In the genomic region with DNA sequence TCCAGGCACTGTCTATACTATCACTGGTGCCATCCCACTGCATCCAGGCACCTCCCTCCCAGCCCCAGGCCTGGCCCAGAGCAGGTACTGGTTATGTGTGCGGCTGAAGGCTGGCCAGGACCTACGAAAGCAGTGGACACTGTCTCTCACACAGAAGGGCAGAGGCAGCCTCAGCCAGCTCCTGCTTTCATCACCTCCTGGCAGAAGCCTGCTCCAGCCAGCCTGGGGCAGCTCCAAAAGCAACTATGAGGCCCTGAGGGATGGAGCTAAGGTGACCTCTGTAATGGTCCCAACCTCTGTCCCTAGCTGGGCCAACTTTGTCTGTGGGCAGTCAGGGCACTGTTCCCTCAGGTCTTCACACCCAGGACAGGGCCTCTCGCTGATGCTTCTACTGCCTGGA, we compare ENCODE assay signal across 19 cellular contexts. TPM values are rescaled to one million over a fixed set of nuclear protein-coding genes. Genes with fewer than 3 reads are reported as not detected.
DNase-seq lines count a peak whose midpoint lies in the region; ATAC-seq, FAIRE-seq and TF ChIP-seq lines count a peak whose summit lies in the region.
"Had no signal": no experiment of that assay in that cellular context is flagged by ENCODE, and none has a peak within 500 bp of the region (broad histone marks: within the 10 kb centered on the region; RNA-seq: fewer than 3 reads in every experiment).

No MANE protein-coding gene starts in this region.

- H4K20me1 ChIP-seq in GM12878 (ENCODE audit: control insufficient read depth, insufficient read depth) = no peaks in the 10 kb centered on the region

- in situ Hi-C loops in GM12878 (cut with MboI) = no loop called here

- H3K27ac ChIP-seq in GM12878 (ENCODE audit: control insufficient read depth, insufficient read depth) (no peak overlapping the region), left ventricle myocardium inferior (replicated peaks) (peak overlapping the region; percentile 74), thyroid gland (peak overlapping the region; percentile 53 to 63 (median 58))
- H3K27ac ChIP-seq: parathyroid adenoma had no signal

- no peak for TF ChIP-seq RAD21 in GM12878 (IDR thresholded peaks at IDR 0.05; ENCODE audit: insufficient read depth, low read depth, low read length)

- H2AFZ ChIP-seq in GM12878 (ENCODE audit: control insufficient read depth, low read depth, low read length) = no peak overlapping the region
- H2AFZ ChIP-seq: parathyroid adenoma had no signal

- TF ChIP-seq POLR2A in GM12878 (IDR thresholded peaks at IDR 0.05; ENCODE audit: low read depth, low read length) (0 out of 2 replicates have a peak, but pooled peaks have one; percentile 26), thyroid gland (IDR thresholded peaks at IDR 0.05) (no peak)

- H3K4me2 ChIP-seq in GM12878 (ENCODE audit: control insufficient read depth, insufficient read depth) = no peak overlapping the region
- H3K4me2 ChIP-seq: smooth muscle cell had no signal

- H3K27me3 ChIP-seq in GM12878 (replicated peaks in 1 of 2; ENCODE audit: control insufficient read depth in 2 of 2, insufficient read depth in 2 of 2, low read length in 1 of 2) (no peaks in the 10 kb centered on the region), left ventricle myocardium inferior (ENCODE audit: low read depth) (no peaks in the 10 kb centered on the region), thyroid gland (no peaks in the 10 kb centered on the region)

- peaks cover 0 to 2% (median 0%) of the 10 kb centered on the region in 7 donors for H3K9me3 Mint-ChIP-seq in naive B cell
- H3K9me3 Mint-ChIP-seq in activated CD4-positive, alpha-beta T cell treated with anti-CD3 and anti-CD28 coated beads, Interleukin-2, amount 10 ng/mL, durations not matched to agents 7 days and 5 days = no peaks in the 10 kb centered on the region

- POLR2A ChIA-PET in GM12878 (lab: Charles Lee) = no interaction called here
- POLR2A ChIA-PET in activated CD4-positive, alpha-beta T cell treated with anti-CD3 and anti-CD28 coated beads, Interleukin-2, amount 10 ng/mL, durations not matched to agents 7 days and 5 days (lab: Charles Lee) = no interaction called here

- H3K27me3 Mint-ChIP-seq in naive B cell = no peaks in the 10 kb centered on the region
- H3K27me3 Mint-ChIP-seq in activated CD4-positive, alpha-beta T cell treated with anti-CD3 and anti-CD28 coated beads, Interleukin-2, amount 10 ng/mL, durations not matched to agents 7 days and 5 days = no peaks in the 10 kb centered on the region

- CTCF ChIA-PET in GM12878 (lab: Yijun Ruan, JAX) = interaction anchor here (0.6 to 1.6 kb wide), 2 partner anchors 22 to 118 kb away, joined by 4 to 7 read pairs; no protein-coding TSS in a partner anchor
- CTCF ChIA-PET in activated CD4-positive, alpha-beta T cell treated with anti-CD3 and anti-CD28 coated beads, Interleukin-2, amount 10 ng/mL, durations not matched to agents 7 days and 5 days (lab: Charles Lee) = interaction anchor here (0.7 to 2.4 kb wide), 5 partner anchors 14 to 464 kb away, joined by 3 to 9 read pairs (median 8); a partner anchor contains a TSS

- ATAC-seq in GM12878 = no peak
- no peak for ATAC-seq in naive B cell (ENCODE audit: low read depth in 2 of 2)
- ATAC-seq in HG03196 (IDR thresholded peaks at IDR 0.05; ENCODE audit: unreplicated experiment) = no peak
- ATAC-seq: Panc1 had no signal

- RAD21 ChIA-PET in GM12878 (lab: Charles Lee; ENCODE audit: unreplicated experiment) = no interaction called here

- peaks cover 4 to 28% of the 10 kb centered on the region in 2 donors for H3K36me3 Mint-ChIP-seq in naive B cell
- H3K36me3 Mint-ChIP-seq in activated CD4-positive, alpha-beta T cell treated with anti-CD3 and anti-CD28 coated beads, Interleukin-2, amount 10 ng/mL, durations not matched to agents 7 days and 5 days (ENCODE audit: low read depth) = peaks cover 3% of the 10 kb centered on the region

- no peak overlapping the region for H3K9ac ChIP-seq in GM12878 (ENCODE audit: control insufficient read depth, insufficient read depth, low read length)
- H3K9ac ChIP-seq: parathyroid adenoma had no signal

- H3K36me3 ChIP-seq in GM12878 (ENCODE audit: control insufficient read depth in 2 of 2, insufficient read depth in 2 of 2, low read length in 1 of 2) = peaks cover 10 to 16% of the 10 kb centered on the region in 2 experiments; a peak in 3 of 4 replicates
- peaks cover 28% of the 10 kb centered on the region for H3K36me3 ChIP-seq in left ventricle myocardium inferior
- H3K36me3 ChIP-seq in thyroid gland = no peaks in the 10 kb centered on the region

- no TSS peak for BruUV-seq in GM12878 (replicated peaks; lab: Mats Ljungman, UMichigan)

- H3K4me1 ChIP-seq in GM12878 (ENCODE audit: control insufficient read depth, insufficient read depth, low read length) = no peaks in the 10 kb centered on the region
- H3K4me1 ChIP-seq in left ventricle myocardium inferior = peaks cover 75% of the 10 kb centered on the region
- peaks cover 69 to 90% of the 10 kb centered on the region in 2 donors for H3K4me1 ChIP-seq in thyroid gland

- SMC1A ChIA-PET in GM12878 (lab: Charles Lee; ENCODE audit: uncharacterized antibody, unreplicated experiment) = interaction anchor here (1.1 to 1.6 kb wide), 2 partner anchors 21 to 189 kb away, joined by 4 read pairs; no protein-coding TSS in a partner anchor

- TF ChIP-seq EP300 in GM12878 (IDR thresholded peaks at IDR 0.05; ENCODE audit: borderline replicate concordance in 1 of 2, control insufficient read depth in 1 of 2, low read depth in 2 of 2, low read length in 2 of 2) = no peak

- no peak overlapping the region for H3K4me3 ChIP-seq in GM12878
- H3K4me3 ChIP-seq in left ventricle myocardium inferior = no peak overlapping the region
- H3K4me3 ChIP-seq in thyroid gland (replicated peaks in 1 of 3) = no peak overlapping the region
- H3K4me3 ChIP-seq: smooth muscle cell had no signal

- no peak overlapping the region for H3K4me3 Mint-ChIP-seq in naive B cell
- no peak overlapping the region for H3K4me3 Mint-ChIP-seq in activated CD4-positive, alpha-beta T cell treated with anti-CD3 and anti-CD28 coated beads, Interleukin-2, amount 10 ng/mL, durations not matched to agents 7 days and 5 days

- H3K9me3 ChIP-seq in GM12878 (replicated peaks; ENCODE audit: control insufficient read depth, insufficient read depth, low read length) = no peaks in the 10 kb centered on the region
- no peaks in the 10 kb centered on the region for H3K9me3 ChIP-seq in left ventricle myocardium inferior (replicated peaks)
- no peaks in the 10 kb centered on the region for H3K9me3 ChIP-seq in thyroid gland

- H3K27ac Mint-ChIP-seq in naive B cell = peak overlapping the region in 4 of 6 donors; percentile 11 to 70 (median 61)
- no peak overlapping the region for H3K27ac Mint-ChIP-seq in activated CD4-positive, alpha-beta T cell treated with anti-CD3 and anti-CD28 coated beads, Interleukin-2, amount 10 ng/mL, durations not matched to agents 7 days and 5 days

- DNase-seq in GM12878 (ENCODE audit: low read depth, low spot score) (no peak), left ventricle myocardium inferior (peak; percentile 62), naive B cell (no peak), thyroid gland (peak; percentile 63 to 78), activated T-cell treated with anti-CD3 and anti-CD28 coated beads for 4 hours (no peak)
- DNase-seq in activated CD4-positive, alpha-beta T cell treated with anti-CD3 and anti-CD28 coated beads, Interleukin-2, amount 10 ng/mL, durations not matched to agents 7 days and 5 days = no peak
- no peak for DNase-seq in NK-92 treated with Interleukin-12 subunit alpha and Interleukin-12 subunit beta, amount 100 ng/mL, for 24 hours (lab: John Stamatoyannopoulos, UW)
- DNase-seq: activated effector memory CD4-positive, alpha-beta T cell treated with anti-CD3 and anti-CD28 coated beads, Interleukin-2, amount 50 U/mL, for 16 hours; amniotic stem cell; Calu3; H7; NCI-H2171; stimulated activated CD4-positive, alpha-beta T cell treated with anti-CD3 and anti-CD28 coated beads, Interleukin-4, amount 100 ng/mL, for 24 hours had no signal

- H3K4me1 Mint-ChIP-seq in naive B cell = peaks cover 29 to 46% (median 35%) of the 10 kb centered on the region in 3 donors
- peaks cover 9% of the 10 kb centered on the region for H3K4me1 Mint-ChIP-seq in activated CD4-positive, alpha-beta T cell treated with anti-CD3 and anti-CD28 coated beads, Interleukin-2, amount 10 ng/mL, durations not matched to agents 7 days and 5 days

- 93% methylated on average over 3 of the region's 3 CpGs for WGBS in GM12878 (ENCODE audit: insufficient coverage, insufficient replicate concordance, low lambda C conversion rate, missing lambda C conversion rate)
- 69 to 71% methylated on average over 1 to 3 of the region's 3 CpGs for WGBS in thyroid gland, 2 donors

- no peak for FAIRE-seq in GM12878 (lab: Jason Lieb, UNC)
- FAIRE-seq: endometrium had no signal

- intact Hi-C loops in GM12878 (cut with micrococcal nuclease; ENCODE audit: unreplicated experiment) (no loop called here), left ventricle myocardium inferior (cut with micrococcal nuclease) (no loop called here), thyroid gland (cut with DNase I) (no loop called here)

- TF ChIP-seq CTCF in GM12878 (IDR thresholded peaks at IDR 0.05 in 2 of 3, conservative IDR thresholded peaks at IDR 0.05 in 1 of 3; ENCODE audit: control insufficient read depth in 2 of 3, extremely low read depth in 1 of 3, insufficient read depth in 1 of 3, low read depth in 3 of 3, low read length in 3 of 3) (no peak), left ventricle myocardium inferior (IDR thresholded peaks at IDR 0.05; ENCODE audit: borderline replicate concordance) (no peak), thyroid gland (IDR thresholded peaks at IDR 0.05) (no peak)

- H3K79me2 ChIP-seq in GM12878 (ENCODE audit: control insufficient read depth, insufficient read depth, low read length) = no peaks in the 10 kb centered on the region

RNA-seq across cellular contexts. Expression of a gene that starts 18.8 kb away (rescaled TPM):
- total RNA-seq in GM12878 (2013; cell fraction: nucleolus; rRNA removed) = 0.61 TPM in 1 of 2 replicates, not detected in the other
- total RNA-seq in GM12878 (2014; rRNA removed) = 0.28 TPM in 1 of 2 replicates, not detected in the other
- 0.22 TPM in 1 of 2 replicates, not detected in the other for total RNA-seq in GM12878 (2014; rRNA removed; fragmentation: Illumina TruSeq; extraction: Trizol)
- 0.16 and 0.18 TPM in 2 replicates for total RNA-seq in GM12878 (2021)
- not detected for polyA plus RNA-seq in GM12878 (2011; ENCODE audit: low read depth)
- polyA plus RNA-seq in GM12878 (2011; rRNA removed) = 0.19 and 0.20 TPM in 2 replicates
- polyA plus RNA-seq in GM12878 (2011; cell fraction: cytosol; rRNA removed) = 0.16 and 0.22 TPM in 2 replicates
- 0.43 and 0.53 TPM in 2 replicates for polyA plus RNA-seq in GM12878 (2011; cell fraction: nucleus; rRNA removed)
- polyA plus RNA-seq in GM12878 (2012) = 0.37 TPM in 1 of 2 replicates, not detected in the other
- 0.34 and 1.5 TPM in 2 replicates for polyA plus RNA-seq in GM12878 (2014; fragmentation: Illumina TruSeq; extraction: Trizol)
- polyA plus RNA-seq in GM12878 (2014; fragmentation: Nextera tagmentation; extraction: Ambion mirVana) = not detected
- polyA plus RNA-seq in GM12878 (2014; rRNA removed) = 0.09 and 0.28 TPM in 2 replicates
- polyA plus RNA-seq in GM12878 (2016; fragmentation: Nextera tagmentation; extraction: Ambion mirVana) = under 1 TPM; 0.10 to 0.31 TPM
- 0.15 TPM in 1 of 2 replicates, not detected in the other for polyA minus RNA-seq in GM12878 (2011; rRNA and poly(A)+ RNA removed)
- not detected in 2 replicates for polyA minus RNA-seq in GM12878 (2011; cell fraction: cytosol; rRNA and poly(A)+ RNA removed)
- not detected in 2 replicates for polyA minus RNA-seq in GM12878 (2011; cell fraction: nucleus; rRNA and poly(A)+ RNA removed)
- 0.99 TPM for total RNA-seq in left ventricle myocardium inferior
- not detected for polyA plus RNA-seq in naive B cell (ENCODE audit: low read depth in 6 of 6)
- 10 to 100 TPM in 2 of 4 donors, 1 to 10 TPM in 2; 4.6 to 11.9 (median 9.0) TPM for total RNA-seq in thyroid gland
- not detected for total RNA-seq in activated CD4-positive, alpha-beta T cell treated with anti-CD3 and anti-CD28 coated beads, Interleukin-2, amount 10 ng/mL, durations not matched to agents 7 days and 5 days
- total RNA-seq: smooth muscle cell had no signal
- polyA plus RNA-seq: smooth muscle cell had no signal

RNA-seq across cellular contexts. Expression of a gene that starts 31.2 kb away (rescaled TPM):
- 17.4 and 19.9 TPM in 2 replicates for total RNA-seq in GM12878 (2013; cell fraction: nucleolus; rRNA removed)
- total RNA-seq in GM12878 (2014; rRNA removed) = 72.4 and 73.8 TPM in 2 replicates
- total RNA-seq in GM12878 (2014; rRNA removed; fragmentation: Illumina TruSeq; extraction: Trizol) = 41.8 and 50.2 TPM in 2 replicates
- 67.7 and 71.6 TPM in 2 replicates for total RNA-seq in GM12878 (2021)
- 36.5 TPM for polyA plus RNA-seq in GM12878 (2011; ENCODE audit: low read depth)
- 24.5 and 56.5 TPM in 2 replicates for polyA plus RNA-seq in GM12878 (2011; rRNA removed)
- polyA plus RNA-seq in GM12878 (2011; cell fraction: cytosol; rRNA removed) = 108 and 129 TPM in 2 replicates
- 47.1 and 63.7 TPM in 2 replicates for polyA plus RNA-seq in GM12878 (2011; cell fraction: nucleus; rRNA removed)
- polyA plus RNA-seq in GM12878 (2012) = 48.2 and 55.4 TPM in 2 replicates
- polyA plus RNA-seq in GM12878 (2014; fragmentation: Illumina TruSeq; extraction: Trizol) = 35.1 and 72.2 TPM in 2 replicates
- 10 to 100 TPM; 28.1 to 30.2 TPM for polyA plus RNA-seq in GM12878 (2014; fragmentation: Nextera tagmentation; extraction: Ambion mirVana)
- polyA plus RNA-seq in GM12878 (2014; rRNA removed) = 69.0 and 81.4 TPM in 2 replicates
- polyA plus RNA-seq in GM12878 (2016; fragmentation: Nextera tagmentation; extraction: Ambion mirVana) = 100 to 1,000 TPM; 126 to 141 TPM
- 121 and 140 TPM in 2 replicates for polyA minus RNA-seq in GM12878 (2011; rRNA and poly(A)+ RNA removed)
- 42.8 and 49.1 TPM in 2 replicates for polyA minus RNA-seq in GM12878 (2011; cell fraction: cytosol; rRNA and poly(A)+ RNA removed)
- polyA minus RNA-seq in GM12878 (2011; cell fraction: nucleus; rRNA and poly(A)+ RNA removed) = 13.9 and 24.0 TPM in 2 replicates
- 65.8 TPM for total RNA-seq in left ventricle myocardium inferior
- polyA plus RNA-seq in naive B cell (ENCODE audit: low read depth in 6 of 6) = 100 to 1,000 TPM; 136 to 255 (median 157) TPM
- 100 to 1,000 TPM; 110 to 238 (median 142) TPM for total RNA-seq in thyroid gland
- total RNA-seq in activated CD4-positive, alpha-beta T cell treated with anti-CD3 and anti-CD28 coated beads, Interleukin-2, amount 10 ng/mL, durations not matched to agents 7 days and 5 days = 10 to 100 TPM; 52.1 to 60.3 TPM

RNA-seq across cellular contexts. Expression of a gene that starts 33.5 kb away (rescaled TPM):
- 0.65 and 1.3 TPM in 2 replicates for total RNA-seq in GM12878 (2013; cell fraction: nucleolus; rRNA removed)
- 0.93 and 1.2 TPM in 2 replicates for total RNA-seq in GM12878 (2014; rRNA removed)
- total RNA-seq in GM12878 (2014; rRNA removed; fragmentation: Illumina TruSeq; extraction: Trizol) = 0.31 TPM in 1 of 2 replicates, not detected in the other
- 0.53 and 0.77 TPM in 2 replicates for total RNA-seq in GM12878 (2021)
- not detected for polyA plus RNA-seq in GM12878 (2011; ENCODE audit: low read depth)
- 0.07 TPM in 1 of 2 replicates, not detected in the other for polyA plus RNA-seq in GM12878 (2011; rRNA removed)
- 0.08 and 0.15 TPM in 2 replicates for polyA plus RNA-seq in GM12878 (2011; cell fraction: cytosol; rRNA removed)
- polyA plus RNA-seq in GM12878 (2011; cell fraction: nucleus; rRNA removed) = 0.50 and 0.52 TPM in 2 replicates
- polyA plus RNA-seq in GM12878 (2012) = 0.31 and 0.53 TPM in 2 replicates
- polyA plus RNA-seq in GM12878 (2014; fragmentation: Illumina TruSeq; extraction: Trizol) = 0.24 and 0.78 TPM in 2 replicates
- not detected for polyA plus RNA-seq in GM12878 (2014; fragmentation: Nextera tagmentation; extraction: Ambion mirVana)
- polyA plus RNA-seq in GM12878 (2014; rRNA removed) = 0.83 and 1.1 TPM in 2 replicates
- polyA plus RNA-seq in GM12878 (2016; fragmentation: Nextera tagmentation; extraction: Ambion mirVana) = 1 to 10 TPM in 1 of 2 experiments, under 1 TPM in 1; 0.55 to 1.0 TPM
- 0.44 TPM in 1 of 2 replicates, not detected in the other for polyA minus RNA-seq in GM12878 (2011; rRNA and poly(A)+ RNA removed)
- not detected in 2 replicates for polyA minus RNA-seq in GM12878 (2011; cell fraction: cytosol; rRNA and poly(A)+ RNA removed)
- 0.67 TPM in 1 of 2 replicates, not detected in the other for polyA minus RNA-seq in GM12878 (2011; cell fraction: nucleus; rRNA and poly(A)+ RNA removed)
- total RNA-seq in left ventricle myocardium inferior = 2.9 TPM
- polyA plus RNA-seq in naive B cell (ENCODE audit: low read depth in 6 of 6) = under 1 TPM in 3 of 6 donors, not detected in 3; 0.17 to 0.23 (median 0.21) TPM
- 10 to 100 TPM; 33.3 to 63.8 (median 50.9) TPM for total RNA-seq in thyroid gland
- under 1 TPM; 0.22 to 0.29 TPM for total RNA-seq in activated CD4-positive, alpha-beta T cell treated with anti-CD3 and anti-CD28 coated beads, Interleukin-2, amount 10 ng/mL, durations not matched to agents 7 days and 5 days

RNA-seq across cellular contexts. Expression of a gene that starts 33.6 kb away (rescaled TPM):
- total RNA-seq in GM12878 (2013; cell fraction: nucleolus; rRNA removed) = not detected in 2 replicates
- total RNA-seq in GM12878 (2014; rRNA removed) (not detected in 2 replicates), GM12878 (2014; rRNA removed; fragmentation: Illumina TruSeq; extraction: Trizol) (not detected in 2 replicates), GM12878 (2021) (not detected in 2 replicates), left ventricle myocardium inferior (not detected), thyroid gland (not detected)
- polyA plus RNA-seq in GM12878 (2011; ENCODE audit: low read depth) = not detected
- polyA plus RNA-seq in GM12878 (2011; rRNA removed) (not detected in 2 replicates), GM12878 (2014; fragmentation: Illumina TruSeq; extraction: Trizol) (not detected in 2 replicates), GM12878 (2014; fragmentation: Nextera tagmentation; extraction: Ambion mirVana) (under 1 TPM; 0.16 to 0.34 TPM), GM12878 (2014; rRNA removed) (0.27 TPM in 1 of 2 replicates, not detected in the other), GM12878 (2016; fragmentation: Nextera tagmentation; extraction: Ambion mirVana) (under 1 TPM; 0.72 to 0.75 TPM), naive B cell (ENCODE audit: low read depth in 6 of 6) (not detected)
- not detected in 2 replicates for polyA plus RNA-seq in GM12878 (2011; cell fraction: cytosol; rRNA removed)
- polyA plus RNA-seq in GM12878 (2011; cell fraction: nucleus; rRNA removed) = not detected in 2 replicates
- polyA plus RNA-seq in GM12878 (2012) = 0.27 TPM in 1 of 2 replicates, not detected in the other
- polyA minus RNA-seq in GM12878 (2011; rRNA and poly(A)+ RNA removed) = not detected in 2 replicates
- polyA minus RNA-seq in GM12878 (2011; cell fraction: cytosol; rRNA and poly(A)+ RNA removed) = not detected in 2 replicates
- polyA minus RNA-seq in GM12878 (2011; cell fraction: nucleus; rRNA and poly(A)+ RNA removed) = not detected in 2 replicates
- total RNA-seq in activated CD4-positive, alpha-beta T cell treated with anti-CD3 and anti-CD28 coated beads, Interleukin-2, amount 10 ng/mL, durations not matched to agents 7 days and 5 days = not detected
- total RNA-seq: Calu3, kidney epithelial cell, smooth muscle cell had no signal
- polyA plus RNA-seq: smooth muscle cell had no signal

RNA-seq across cellular contexts. Expression of a gene that starts 56.4 kb away (rescaled TPM):
- not detected in 2 replicates for total RNA-seq in GM12878 (2013; cell fraction: nucleolus; rRNA removed)
- total RNA-seq in GM12878 (2014; rRNA removed) = not detected in 2 replicates
- total RNA-seq in GM12878 (2014; rRNA removed; fragmentation: Illumina TruSeq; extraction: Trizol) = not detected in 2 replicates
- total RNA-seq in GM12878 (2021) = not detected in 2 replicates
- polyA plus RNA-seq in GM12878 (2011; ENCODE audit: low read depth) = not detected
- not detected in 2 replicates for polyA plus RNA-seq in GM12878 (2011; rRNA removed)
- polyA plus RNA-seq in GM12878 (2011; cell fraction: cytosol; rRNA removed) = 0.07 TPM in 1 of 2 replicates, not detected in the other
- 0.07 TPM in 1 of 2 replicates, not detected in the other for polyA plus RNA-seq in GM12878 (2011; cell fraction: nucleus; rRNA removed)
- polyA plus RNA-seq in GM12878 (2012) = not detected in 2 replicates
- polyA plus RNA-seq in GM12878 (2014; fragmentation: Illumina TruSeq; extraction: Trizol) = not detected in 2 replicates
- polyA plus RNA-seq in GM12878 (2014; fragmentation: Nextera tagmentation; extraction: Ambion mirVana) = not detected
- polyA plus RNA-seq in GM12878 (2014; rRNA removed) = not detected in 2 replicates
- polyA plus RNA-seq in GM12878 (2016; fragmentation: Nextera tagmentation; extraction: Ambion mirVana) = under 1 TPM in 1 of 2 experiments, not detected in 1; 0.14 TPM
- polyA minus RNA-seq in GM12878 (2011; rRNA and poly(A)+ RNA removed) = not detected in 2 replicates
- polyA minus RNA-seq in GM12878 (2011; cell fraction: cytosol; rRNA and poly(A)+ RNA removed) = not detected in 2 replicates
- not detected in 2 replicates for polyA minus RNA-seq in GM12878 (2011; cell fraction: nucleus; rRNA and poly(A)+ RNA removed)
- 15.5 TPM for total RNA-seq in left ventricle myocardium inferior
- polyA plus RNA-seq in naive B cell (ENCODE audit: low read depth in 6 of 6) = not detected
- 1 to 10 TPM in 2 of 4 donors, under 1 TPM in 2; 0.54 to 2.3 (median 1.5) TPM for total RNA-seq in thyroid gland
- not detected for total RNA-seq in activated CD4-positive, alpha-beta T cell treated with anti-CD3 and anti-CD28 coated beads, Interleukin-2, amount 10 ng/mL, durations not matched to agents 7 days and 5 days

Comparison
In these comparisons a context has a peak if more than half of its experiments do, and no peak if none do; other contexts are left out.
1. DNase-seq: peak in left ventricle myocardium inferior (single experiment) and thyroid gland (2 of 2); none in GM12878 (single experiment), naive B cell (single experiment), activated T-cell treated with anti-CD3 and anti-CD28 coated beads for 4 hours (single experiment), activated CD4-positive, alpha-beta T cell treated with anti-CD3 and anti-CD28 coated beads, Interleukin-2, amount 10 ng/mL, durations not matched to agents 7 days and 5 days (single experiment) and NK-92 treated with Interleukin-12 subunit alpha and Interleukin-12 subunit beta, amount 100 ng/mL, for 24 hours (single experiment).